ENCODE assay signal across 13 cellular contexts in the genomic region with DNA sequence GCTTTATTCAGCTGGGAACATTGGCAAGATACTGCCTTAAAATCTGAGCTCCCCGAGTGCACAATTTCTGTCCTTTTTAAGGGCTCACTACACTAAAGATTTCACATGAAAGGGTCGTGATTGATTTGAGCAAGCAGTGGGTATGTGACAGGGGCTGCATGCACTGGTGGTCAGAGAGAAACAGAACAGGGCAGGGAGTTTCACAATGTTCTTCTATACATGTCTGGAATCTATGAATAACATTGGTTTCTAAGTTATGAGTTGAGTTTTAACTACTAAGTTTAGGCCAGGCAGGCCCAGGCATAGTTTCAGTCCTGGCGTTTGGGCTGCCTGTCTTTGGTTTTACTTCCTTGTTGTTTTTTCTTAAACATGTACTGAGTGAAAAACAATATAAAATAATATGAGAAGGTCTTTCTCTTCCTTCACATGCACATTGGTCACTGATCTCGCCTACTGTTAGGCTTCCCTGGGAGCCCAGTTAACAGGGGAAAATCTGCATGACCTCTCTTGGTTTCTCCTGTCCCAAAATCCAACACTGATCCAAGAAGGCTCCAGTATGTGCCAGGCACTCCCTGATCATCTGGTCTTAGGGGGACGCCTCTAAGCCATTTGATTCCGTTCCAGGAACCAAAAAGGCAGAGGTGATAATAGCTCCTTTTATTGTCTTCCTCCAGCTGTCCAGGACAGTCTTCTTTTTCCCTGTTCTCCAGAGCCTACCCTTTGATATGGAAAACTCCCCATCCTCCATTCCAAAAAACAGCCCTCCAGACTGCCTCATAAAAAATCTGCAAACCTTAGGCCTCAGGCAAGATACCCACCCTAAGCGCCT. TPM values are rescaled to one million over a fixed set of nuclear protein-coding genes. Genes with fewer than 3 reads are reported as not detected.
DNase-seq lines count a peak whose midpoint lies in the region; ATAC-seq lines count a peak whose summit lies in the region.
"Had no signal": no experiment of that assay in that cellular context is flagged by ENCODE, and none has a peak within 500 bp of the region (broad histone marks: within the 10 kb centered on the region; RNA-seq: fewer than 3 reads in every experiment).

A gene (minus strand): TSS at position 51 of the 829 bp plus-strand sequence. CDS start 7,838 bp downstream, outside the sequence.

- H3K4me2 ChIP-seq in mesendoderm (ENCODE audit: low read length) = no peak within 1 kb of the TSS

- H3K56ac ChIP-seq in mesendoderm (ENCODE audit: low read length) = no peak within 1 kb of the TSS

- peaks cover 2 to 8% of the 10 kb centered on the region in 2 donors for H3K36me3 Mint-ChIP-seq in stimulated activated naive B cell treated with anti-CD40 and anti-IgM and Interleukin-4, amounts not matched to agents 10 μg/mL and 1 μg/mL and 100 μg/mL, for 72 hours

- no peaks in the 10 kb centered on the region for H3K27me3 ChIP-seq in mesendoderm (ENCODE audit: insufficient read depth, low read length, poor library complexity)

- peak within 1 kb of the TSS; percentile 93 for H3K27ac Mint-ChIP-seq in stimulated activated naive B cell treated with anti-CD40 and anti-IgM and Interleukin-4, amounts not matched to agents 10 μg/mL and 1 μg/mL and 100 μg/mL, for 72 hours
- H3K27ac Mint-ChIP-seq: activated CD4-positive, alpha-beta memory T cell treated with anti-CD3 and anti-CD28 coated beads, Interleukin-2, amount 10 ng/mL, durations not matched to agents 7 days and 5 days; endodermal cell had no signal

- H3K9ac ChIP-seq in mesendoderm (ENCODE audit: low read length) = no peak within 1 kb of the TSS

- H3K36me3 ChIP-seq in mesendoderm (ENCODE audit: control insufficient read depth, insufficient read depth, low read length) = no peaks in the 10 kb centered on the region

- H3K79me1 ChIP-seq in mesendoderm (ENCODE audit: low read length) = no peaks in the 10 kb centered on the region

- no peak within 1 kb of the TSS for H3K4ac ChIP-seq in mesendoderm (ENCODE audit: low read depth, low read length)

- H3K4me1 ChIP-seq in mesendoderm (ENCODE audit: control insufficient read depth, low read depth, low read length) = no peaks in the 10 kb centered on the region

- H3K4me1 Mint-ChIP-seq in stimulated activated naive B cell treated with anti-CD40 and anti-IgM and Interleukin-4, amounts not matched to agents 10 μg/mL and 1 μg/mL and 100 μg/mL, for 72 hours = peaks cover 26 to 27% of the 10 kb centered on the region in 2 donors
- H3K4me1 Mint-ChIP-seq: activated CD4-positive, alpha-beta memory T cell treated with anti-CD3 and anti-CD28 coated beads, Interleukin-2, amount 10 ng/mL, durations not matched to agents 7 days and 5 days; endodermal cell had no signal

- no peak within 1 kb of the TSS for H2BK120ac ChIP-seq in mesendoderm (ENCODE audit: low read depth, low read length)

- no peak within 1 kb of the TSS for H4K8ac ChIP-seq in mesendoderm (ENCODE audit: low read depth, low read length)

- no peak within 1 kb of the TSS for H3K4me3 ChIP-seq in mesendoderm (ENCODE audit: low read length)

- ATAC-seq in GM19043 (IDR thresholded peaks at IDR 0.05; ENCODE audit: low read depth, unreplicated experiment) = peak; percentile 88
- ATAC-seq in HG02798 (IDR thresholded peaks at IDR 0.05; ENCODE audit: poor library complexity, unreplicated experiment) = peak; percentile 83
- ATAC-seq in HG03521 (IDR thresholded peaks at IDR 0.05; ENCODE audit: unreplicated experiment) = peak; percentile 89
- peak; percentile 90 to 94 for ATAC-seq in stimulated activated naive B cell treated with anti-CD40 and anti-IgM and Interleukin-4, amounts not matched to agents 10 μg/mL and 1 μg/mL and 100 μg/mL, for 72 hours (replicated peaks)

- no peaks in the 10 kb centered on the region for H3K79me2 ChIP-seq in mesendoderm (ENCODE audit: control insufficient read depth, insufficient read depth, low read length)

- H3K18ac ChIP-seq in mesendoderm (ENCODE audit: low read length) = no peak within 1 kb of the TSS

- no peak within 1 kb of the TSS for H2BK5ac ChIP-seq in mesendoderm (ENCODE audit: low read length)

- peak within 1 kb of the TSS; percentile 56 to 85 for H3K4me3 Mint-ChIP-seq in stimulated activated naive B cell treated with anti-CD40 and anti-IgM and Interleukin-4, amounts not matched to agents 10 μg/mL and 1 μg/mL and 100 μg/mL, for 72 hours
- H3K4me3 Mint-ChIP-seq: activated CD4-positive, alpha-beta memory T cell treated with anti-CD3 and anti-CD28 coated beads, Interleukin-2, amount 10 ng/mL, durations not matched to agents 7 days and 5 days; endodermal cell had no signal

- no CpG with 5 or more reads among the region's 7 CpGs for WGBS in mesendoderm (ENCODE audit: extremely low coverage, insufficient coverage, low lambda C conversion rate)

- no peak within 1 kb of the TSS for H2AK5ac ChIP-seq in mesendoderm (ENCODE audit: low read length)

- H3K27ac ChIP-seq in mesendoderm (ENCODE audit: low read depth, low read length) = no peak within 1 kb of the TSS

- H3K27me3 Mint-ChIP-seq in stimulated activated naive B cell treated with anti-CD40 and anti-IgM and Interleukin-4, amounts not matched to agents 10 μg/mL and 1 μg/mL and 100 μg/mL, for 72 hours = no peaks in the 10 kb centered on the region
- H3K27me3 Mint-ChIP-seq: activated CD4-positive, alpha-beta memory T cell treated with anti-CD3 and anti-CD28 coated beads, Interleukin-2, amount 10 ng/mL, durations not matched to agents 7 days and 5 days had no signal

- no peak within 1 kb of the TSS for H3K23ac ChIP-seq in mesendoderm (ENCODE audit: low read length)

- H3K9me3 Mint-ChIP-seq in stimulated activated naive B cell treated with anti-CD40 and anti-IgM and Interleukin-4, amounts not matched to agents 10 μg/mL and 1 μg/mL and 100 μg/mL, for 72 hours = peaks cover 6 to 13% of the 10 kb centered on the region in 2 donors
- H3K9me3 Mint-ChIP-seq: activated CD4-positive, alpha-beta memory T cell treated with anti-CD3 and anti-CD28 coated beads, Interleukin-2, amount 10 ng/mL, durations not matched to agents 7 days and 5 days; endodermal cell had no signal

- no peak within 1 kb of the TSS for H4K5ac ChIP-seq in mesendoderm (ENCODE audit: low read length)

- no peak within 1 kb of the TSS for H2BK15ac ChIP-seq in mesendoderm (replicated peaks; ENCODE audit: low read depth)

- DNase-seq in stimulated activated naive B cell treated with anti-CD40 and anti-IgM and Interleukin-4, amounts not matched to agents 10 μg/mL and 1 μg/mL and 100 μg/mL, for 72 hours = peak; percentile 53
- DNase-seq in activated gamma-delta T cell (lab: John Stamatoyannopoulos, UW) (no peak), mesendoderm (no peak), NCI-H1105 (lab: John Stamatoyannopoulos, UW) (no peak)
- DNase-seq in activated CD4-positive, alpha-beta T cell treated with anti-CD3 and anti-CD28 coated beads for 48 hours = no peak
- DNase-seq: activated CD4-positive, alpha-beta memory T cell treated with anti-CD3 and anti-CD28 coated beads, Interleukin-2, amount 10 ng/mL, durations not matched to agents 7 days and 5 days; Calu3; endodermal cell; hippocampal formation; NCI-H2171 treated with DMSO at 0.1 percent for 48 hours had no signal

RNA-seq across cellular contexts. Expression of the gene that starts here (rescaled TPM):
- not detected for polyA plus RNA-seq in mesendoderm (2013, experiment 1 of 2)
- 0.03 TPM for polyA plus RNA-seq in mesendoderm (2013, experiment 2 of 2)
